Comparison of ENCODE assay signal across 19 cellular contexts in genomic region chr5:126208691-126209090, GRCh38.
A peak's percentile ranks its signal among the peaks of the same experiment; 100 is the strongest.
DNase-seq lines count a peak whose midpoint lies in the region; ATAC-seq, FAIRE-seq and TF ChIP-seq lines count a peak whose summit lies in the region.
"Had no signal": no experiment of that assay in that cellular context is flagged by ENCODE, and none has a peak within 500 bp of the region (broad histone marks: within the 10 kb centered on the region; RNA-seq: fewer than 3 reads in every experiment).

No MANE protein-coding gene starts in this region.

- FAIRE-seq in frontal cortex (lab: Jason Lieb, UNC) = no peak
- FAIRE-seq: A549, D721Med had no signal

- H3K27ac ChIP-seq in caudate nucleus (ENCODE audit: low read depth, low read length) = no peak overlapping the region
- H3K27ac ChIP-seq: 22Rv1, A549, C4-2B, GM23248, HL-60 had no signal

- ATAC-seq in esophagus mucosa (peak; percentile 93), HG03469 (IDR thresholded peaks at IDR 0.05; ENCODE audit: unreplicated experiment) (no peak)
- ATAC-seq: A549 had no signal

- no peak overlapping the region for H3K4me3 ChIP-seq in LNCaP clone FGC (ENCODE audit: low read depth, low read length)
- H3K4me3 ChIP-seq: A549, GM23248, HAP-1 had no signal

- TF ChIP-seq CTCF in LNCaP clone FGC (IDR thresholded peaks at IDR 0.05; ENCODE audit: control insufficient read depth, extremely low read depth, insufficient read depth) = no peak

- DNase-seq in DMS53 (lab: John Stamatoyannopoulos, UW) = peak; percentile 37
- no peak for DNase-seq in DMS53 treated with DMSO at 0.1 percent for 48 hours (lab: John Stamatoyannopoulos, UW; ENCODE audit: unreplicated experiment)
- DNase-seq in LNCaP clone FGC (ENCODE audit: low read depth) = peak; percentile 10
- no peak for DNase-seq in frontal cortex (ENCODE audit: low spot score in 2 of 2)
- no peak for DNase-seq in caudate nucleus (lab: John Stamatoyannopoulos, UW)
- DNase-seq: AML-193; Caco-2; CD4-positive, alpha-beta T cell; DMS79 treated with DMSO at 0.1 percent for 48 hours; GF-D8; GM23248 had no signal

Comparison
In these comparisons a context has a peak if more than half of its experiments do, and no peak if none do; other contexts are left out.
1. DNase-seq: peak in DMS53 (single experiment) and LNCaP clone FGC (single experiment); none in DMS53 treated with DMSO at 0.1 percent for 48 hours (single experiment), frontal cortex (0 of 2) and caudate nucleus (0 of 61).